17 cellular contexts compared by ENCODE assay signal in the genomic region with DNA sequence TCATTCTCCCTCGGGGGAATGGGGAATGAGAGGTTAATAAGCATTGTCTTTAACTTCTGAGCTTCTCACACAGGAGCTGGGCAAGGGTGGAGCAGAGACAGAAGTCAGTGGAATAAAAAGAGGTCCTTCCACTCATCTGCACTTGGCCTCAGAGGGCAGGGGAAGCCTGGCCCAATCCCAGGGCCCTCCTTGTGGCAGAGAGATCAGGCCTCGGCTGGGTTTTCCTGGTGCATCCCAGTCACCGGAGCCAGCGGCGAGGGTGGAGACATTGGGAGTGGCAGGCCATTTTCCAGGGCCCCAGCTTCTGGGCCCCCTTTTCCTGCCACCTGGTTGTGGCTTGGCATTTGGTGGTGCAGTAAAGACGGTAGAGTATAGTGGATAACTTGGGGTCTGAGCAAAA. TPM values are rescaled to one million over a fixed set of nuclear protein-coding genes. Genes with fewer than 3 reads are reported as not detected.
A peak's percentile ranks its signal among the peaks of the same experiment; 100 is the strongest.
DNase-seq lines count a peak whose midpoint lies in the region; ATAC-seq and TF ChIP-seq lines count a peak whose summit lies in the region.
"Had no signal": no experiment of that assay in that cellular context is flagged by ENCODE, and none has a peak within 500 bp of the region (broad histone marks: within the 10 kb centered on the region; RNA-seq: fewer than 3 reads in every experiment).

No MANE protein-coding gene starts in this region.

- no peaks in the 10 kb centered on the region for H3K27me3 Mint-ChIP-seq in activated CD4-positive, alpha-beta T cell treated with anti-CD3 and anti-CD28 coated beads for 36 hours
- H3K27me3 Mint-ChIP-seq in IgD-negative memory B cell, result peaks cover 4% of the 10 kb centered on the region
- H3K27me3 Mint-ChIP-seq in central memory CD8-positive, alpha-beta T cell, result peaks cover 5% of the 10 kb centered on the region

- POLR2A ChIA-PET in activated CD4-positive, alpha-beta T cell treated with anti-CD3 and anti-CD28 coated beads for 36 hours (lab: Charles Lee), result interaction anchor here (0.7 to 2.4 kb wide), 7 partner anchors 8 to 67 kb away, joined by 3 to 24 read pairs (median 3); partner anchors contain the start of genes CALM3 and DACT3

- no peaks in the 10 kb centered on the region for H3K9me3 ChIP-seq in ovary
- H3K9me3 ChIP-seq: upper lobe of left lung had no signal

- no peak for DNase-seq in activated CD4-positive, alpha-beta T cell treated with anti-CD3 and anti-CD28 coated beads for 36 hours
- DNase-seq in activated CD4-positive, alpha-beta T cell treated with anti-CD3 and anti-CD28 coated beads, Interleukin-2, amount 50 U/mL, for 4 hours, result no peak
- DNase-seq in central memory CD8-positive, alpha-beta T cell (ENCODE audit: low spot score in 2 of 2), result no peak
- DNase-seq in ovary, result peak in 3 of 5 donors; percentile 11 to 29 (median 19)
- DNase-seq: ACHN, DMS79 treated with DMSO at 0.1 percent for 48 hours, HCEC 1CT, NCI-H1694 treated with DMSO at 0.1 percent for 48 hours, SHP77 treated with DMSO at 0.1 percent for 48 hours, upper lobe of left lung had no signal

- no peaks in the 10 kb centered on the region for H3K27me3 ChIP-seq in ovary
- H3K27me3 ChIP-seq: upper lobe of left lung had no signal

- H3K4me1 ChIP-seq in ovary (ENCODE audit: insufficient read depth), result no peaks in the 10 kb centered on the region

- CTCF ChIA-PET in activated CD4-positive, alpha-beta T cell treated with anti-CD3 and anti-CD28 coated beads for 36 hours (lab: Charles Lee), result interaction anchor here (0.7 to 14.4 kb wide), 11 partner anchors 10 to 142 kb away, joined by 3 to 206 read pairs (median 4); partner anchors contain the start of genes CALM3 and DACT3

- TF ChIP-seq POLR2A in ovary (IDR thresholded peaks at IDR 0.05), result no peak

- TF ChIP-seq CTCF in ovary (IDR thresholded peaks at IDR 0.05), result no peak

- H3K4me3 ChIP-seq in ovary, result no peak overlapping the region
- H3K4me3 ChIP-seq: upper lobe of left lung had no signal

- 64 to 77% (median 68%) methylated on average over 6 of the region's 6 CpGs for WGBS in ovary, 3 donors

- H3K36me3 ChIP-seq in ovary, result no peaks in the 10 kb centered on the region

- peak overlapping the region; percentile 81 for H3K27ac Mint-ChIP-seq in activated CD4-positive, alpha-beta T cell treated with anti-CD3 and anti-CD28 coated beads for 36 hours
- peak overlapping the region; percentile 38 to 83 (median 44) for H3K27ac Mint-ChIP-seq in IgD-negative memory B cell
- H3K27ac Mint-ChIP-seq in central memory CD8-positive, alpha-beta T cell (ENCODE audit: low read depth), result peak overlapping the region; percentile 86

- peaks cover 75% of the 10 kb centered on the region for H3K4me1 Mint-ChIP-seq in activated CD4-positive, alpha-beta T cell treated with anti-CD3 and anti-CD28 coated beads for 36 hours
- H3K4me1 Mint-ChIP-seq in IgD-negative memory B cell, result peaks cover 30 to 39% (median 32%) of the 10 kb centered on the region in 3 donors
- H3K4me1 Mint-ChIP-seq in central memory CD8-positive, alpha-beta T cell, result peaks cover 58% of the 10 kb centered on the region

- peak; percentile 6 for ATAC-seq in activated CD4-positive, alpha-beta T cell treated with anti-CD3 and anti-CD28 coated beads for 36 hours
- ATAC-seq in central memory CD8-positive, alpha-beta T cell (replicated peaks; ENCODE audit: extremely low read depth, poor library complexity, severe bottlenecking), result peak; percentile 17
- ATAC-seq in HG02610 (IDR thresholded peaks at IDR 0.05; ENCODE audit: unreplicated experiment), result no peak
- ATAC-seq in GM19023 (IDR thresholded peaks at IDR 0.05; ENCODE audit: unreplicated experiment), result no peak
- ATAC-seq in HG03432 (IDR thresholded peaks at IDR 0.05; ENCODE audit: unreplicated experiment), result no peak
- ATAC-seq: WTC11 had no signal

- peaks cover 42% of the 10 kb centered on the region for H3K36me3 Mint-ChIP-seq in activated CD4-positive, alpha-beta T cell treated with anti-CD3 and anti-CD28 coated beads for 36 hours (ENCODE audit: low read depth)
- peaks cover 4% of the 10 kb centered on the region for H3K36me3 Mint-ChIP-seq in IgD-negative memory B cell
- peaks cover 27% of the 10 kb centered on the region for H3K36me3 Mint-ChIP-seq in central memory CD8-positive, alpha-beta T cell (ENCODE audit: insufficient read depth)

- H3K9me3 Mint-ChIP-seq in activated CD4-positive, alpha-beta T cell treated with anti-CD3 and anti-CD28 coated beads for 36 hours (ENCODE audit: low read depth), result no peaks in the 10 kb centered on the region
- no peaks in the 10 kb centered on the region for H3K9me3 Mint-ChIP-seq in IgD-negative memory B cell
- H3K9me3 Mint-ChIP-seq in central memory CD8-positive, alpha-beta T cell, result no peaks in the 10 kb centered on the region
- H3K9me3 Mint-ChIP-seq: dendritic cell treated with granulocyte-macrophage colony-stimulating factor and Interleukin-4, amounts not matched to agents 40 ng/mL and 50 ng/mL, for 4 days; WTC11 had no signal

- TF ChIP-seq EP300 in ovary (IDR thresholded peaks at IDR 0.05), result no peak

- peak overlapping the region; percentile 28 for H3K4me3 Mint-ChIP-seq in activated CD4-positive, alpha-beta T cell treated with anti-CD3 and anti-CD28 coated beads for 36 hours
- peak overlapping the region in 2 of 4 donors; percentile 65 to 69 for H3K4me3 Mint-ChIP-seq in IgD-negative memory B cell
- peak overlapping the region; percentile 34 for H3K4me3 Mint-ChIP-seq in central memory CD8-positive, alpha-beta T cell
- H3K4me3 Mint-ChIP-seq: dendritic cell treated with granulocyte-macrophage colony-stimulating factor and Interleukin-4, amounts not matched to agents 40 ng/mL and 50 ng/mL, for 4 days; WTC11 had no signal

- H3K27ac ChIP-seq in ovary, result no peak overlapping the region
- H3K27ac ChIP-seq: upper lobe of left lung had no signal

- intact Hi-C loops in activated CD4-positive, alpha-beta T cell treated with anti-CD3 and anti-CD28 coated beads for 36 hours (cut with DNase I, micrococcal nuclease), result loop anchor here in 1 of 2 experiments (1.0 kb wide), 1 partner anchor 9 kb away; no protein-coding TSS in a partner anchor
- intact Hi-C loops in ovary (cut with DNase I), result loop anchor here in 1 of 4 donors (10.0 kb wide), 1 partner anchor 53 kb away; the partner anchor contains the start of gene DACT3

RNA-seq across cellular contexts. Expression of gene CALM3, which starts 10.7 kb away (rescaled TPM):
- total RNA-seq in activated CD4-positive, alpha-beta T cell treated with anti-CD3 and anti-CD28 coated beads for 36 hours, result 100 to 1,000 TPM; 493 to 631 TPM
- 81.2 TPM for polyA plus RNA-seq in IgD-negative memory B cell
- total RNA-seq in ovary, result 100 to 1,000 TPM in 5 of 7 donors, 10 to 100 TPM in 2; 80.5 to 312 (median 225) TPM
- 100 to 1,000 TPM; 191 to 646 TPM for polyA plus RNA-seq in ovary

RNA-seq across cellular contexts. Expression of gene PTGIR, which starts 13.1 kb away (rescaled TPM):
- 10 to 100 TPM; 40.1 to 41.0 TPM for total RNA-seq in activated CD4-positive, alpha-beta T cell treated with anti-CD3 and anti-CD28 coated beads for 36 hours
- polyA plus RNA-seq in IgD-negative memory B cell (0.21 TPM), ovary (1 to 10 TPM in 1 of 2 donors, under 1 TPM in 1; 0.55 to 1.8 TPM)
- 1 to 10 TPM in 3 of 7 donors, under 1 TPM in 4; 0.24 to 1.5 (median 0.71) TPM for total RNA-seq in ovary

RNA-seq across cellular contexts. Expression of gene GNG8, which starts 24.2 kb away (rescaled TPM):
- total RNA-seq in activated CD4-positive, alpha-beta T cell treated with anti-CD3 and anti-CD28 coated beads for 36 hours, result 10 to 100 TPM; 13.8 to 17.4 TPM
- polyA plus RNA-seq in IgD-negative memory B cell, result not detected
- not detected for total RNA-seq in ovary
- not detected for polyA plus RNA-seq in ovary
- total RNA-seq: IMR-90, upper lobe of left lung, WTC11 had no signal
- polyA plus RNA-seq: IMR-90 had no signal

RNA-seq across cellular contexts. Expression of gene DACT3, which starts 49.2 kb away (rescaled TPM):
- total RNA-seq in activated CD4-positive, alpha-beta T cell treated with anti-CD3 and anti-CD28 coated beads for 36 hours, result 1 to 10 TPM; 2.9 to 3.1 TPM
- polyA plus RNA-seq in IgD-negative memory B cell, result not detected
- total RNA-seq in ovary, result 10 to 100 TPM in 6 of 7 donors, 1 to 10 TPM in 1; 7.6 to 56.5 (median 20.8) TPM
- 10 to 100 TPM; 15.2 to 51.3 TPM for polyA plus RNA-seq in ovary

Comparison
In these comparisons a context has a peak if more than half of its experiments do, and no peak if none do; other contexts are left out.
1. ATAC-seq: peak in activated CD4-positive, alpha-beta T cell treated with anti-CD3 and anti-CD28 coated beads for 36 hours (single experiment) and central memory CD8-positive, alpha-beta T cell (single experiment); none in HG02610 (single experiment), GM19023 (single experiment) and HG03432 (single experiment).
2. DNase-seq: peak in ovary (3 of 5); none in activated CD4-positive, alpha-beta T cell treated with anti-CD3 and anti-CD28 coated beads for 36 hours (single experiment), activated CD4-positive, alpha-beta T cell treated with anti-CD3 and anti-CD28 coated beads, Interleukin-2, amount 50 U/mL, for 4 hours (0 of 2) and central memory CD8-positive, alpha-beta T cell (0 of 2).
3. RNA of gene PTGIR, which starts 13.1 kb away (total RNA-seq): 40.1 to 41.0 TPM in activated CD4-positive, alpha-beta T cell treated with anti-CD3 and anti-CD28 coated beads for 36 hours; 0.24 to 1.5 TPM in ovary; every median in the first group is over 10 times any median in the second.
4. RNA of gene GNG8, which starts 24.2 kb away (total RNA-seq): 13.8 to 17.4 TPM in activated CD4-positive, alpha-beta T cell treated with anti-CD3 and anti-CD28 coated beads for 36 hours; not detected in ovary; every median in the first group is over 10 times any median in the second.
5. Peak in every context shown above with its lines, with median percentiles within 50 percentile points of each other: H3K27ac Mint-ChIP-seq.